In genomic region chr2:241907171-241907570, GRCh38 we compare ENCODE assay signal across 29 cellular contexts. TPM values are rescaled to one million over a fixed set of nuclear protein-coding genes. Genes with fewer than 3 reads are reported as not detected.
DNase-seq lines count a peak whose midpoint lies in the region; TF ChIP-seq lines count a peak whose summit lies in the region.
"Had no signal": no experiment of that assay in that cellular context is flagged by ENCODE, and none has a peak within 500 bp of the region (broad histone marks: within the 10 kb centered on the region; RNA-seq: fewer than 3 reads in every experiment).

No MANE protein-coding gene starts in this region.

- peak; percentile 21 for DNase-seq in DMS53 (lab: John Stamatoyannopoulos, UW)
- DNase-seq in DMS53 treated with DMSO at 0.1 percent for 48 hours (lab: John Stamatoyannopoulos, UW; ENCODE audit: unreplicated experiment): no peak
- peak; percentile 9 for DNase-seq in COR-L47 (lab: John Stamatoyannopoulos, UW)
- peak; percentile 86 for DNase-seq in NCI-H748 (lab: John Stamatoyannopoulos, UW; ENCODE audit: unreplicated experiment)
- no peak for DNase-seq in nephron progenitor cell
- no peak for DNase-seq in GM13977 (ENCODE audit: low spot score)
- DNase-seq in hepatocyte (ENCODE audit: low spot score): no peak
- no peak for DNase-seq in NCI-H128 (lab: John Stamatoyannopoulos, UW; ENCODE audit: unreplicated experiment)
- DNase-seq: activated CD4-positive, alpha-beta memory T cell treated with anti-CD3 and anti-CD28 coated beads for 36 hours; cortex of kidney; foreskin fibroblast; heart left ventricle; mammary epithelial cell; NCI-H2107; NCI-H526 treated with DMSO at 0.1 percent for 48 hours; psoas muscle; RPMI8226; sigmoid colon; stimulated activated naive CD4-positive, alpha-beta T cell treated with Interleukin-2 at 50 U/mL for 16 hours had no signal

- peaks cover 14% of the 10 kb centered on the region for H3K27me3 Mint-ChIP-seq in nephron progenitor cell (ENCODE audit: low read depth, poor library complexity)
- H3K27me3 Mint-ChIP-seq: activated CD4-positive, alpha-beta memory T cell treated with anti-CD3 and anti-CD28 coated beads for 36 hours had no signal

- H3K27ac Mint-ChIP-seq in nephron progenitor cell: peak overlapping the region; percentile 55
- H3K27ac Mint-ChIP-seq: activated CD4-positive, alpha-beta memory T cell treated with anti-CD3 and anti-CD28 coated beads for 36 hours; activated naive CD4-positive, alpha-beta T cell treated with anti-CD3 and anti-CD28 coated beads, Interleukin-2, amount 50 U/mL, for 72 hours; GM23338 had no signal

- no peaks in the 10 kb centered on the region for H3K27me3 ChIP-seq in hepatocyte
- H3K27me3 ChIP-seq: sigmoid colon had no signal

- H3K4me1 ChIP-seq in hepatocyte (ENCODE audit: insufficient read depth): no peaks in the 10 kb centered on the region
- H3K4me1 ChIP-seq: psoas muscle had no signal

- TF ChIP-seq CTCF in nephron progenitor cell (IDR thresholded peaks at IDR 0.05) (no peak), GM13977 (IDR thresholded peaks at IDR 0.05; ENCODE audit: extremely low read depth, insufficient read depth, missing control alignments) (no peak), hepatocyte (IDR thresholded peaks at IDR 0.05; ENCODE audit: poor library complexity) (no peak)

- no peaks in the 10 kb centered on the region for H4K20me1 ChIP-seq in hepatocyte (ENCODE audit: insufficient read depth, poor library complexity, severe bottlenecking)

- no peak overlapping the region for H3K4me3 Mint-ChIP-seq in nephron progenitor cell
- H3K4me3 Mint-ChIP-seq: activated CD4-positive, alpha-beta memory T cell treated with anti-CD3 and anti-CD28 coated beads for 36 hours; GM23338 had no signal

- H3K36me3 Mint-ChIP-seq in nephron progenitor cell (ENCODE audit: low read depth): peaks cover 20% of the 10 kb centered on the region

- H2AFZ ChIP-seq in hepatocyte: no peak overlapping the region
- H2AFZ ChIP-seq: GM23338 had no signal

- H3K36me3 ChIP-seq in hepatocyte (replicated peaks; ENCODE audit: insufficient read depth, low read depth): no peaks in the 10 kb centered on the region
- H3K36me3 ChIP-seq: cardiac muscle cell, heart left ventricle, neutrophil, sigmoid colon, thoracic aorta had no signal

- in situ Hi-C loops in GM13977 (cut with MboI; ENCODE audit: low pct_unique_long_range_greater_than_20kb, low sequenced_read_pairs, unreplicated experiment): no loop called here

- H3K9me2 ChIP-seq in hepatocyte (replicated peaks; ENCODE audit: insufficient read depth): no peaks in the 10 kb centered on the region

- no peak overlapping the region for H3K4me3 ChIP-seq in hepatocyte
- H3K4me3 ChIP-seq: cardiac muscle cell, GM23338, heart left ventricle, psoas muscle, sigmoid colon, thoracic aorta had no signal

- no peaks in the 10 kb centered on the region for H3K79me2 ChIP-seq in hepatocyte

- peaks cover 30% of the 10 kb centered on the region for H3K4me1 Mint-ChIP-seq in nephron progenitor cell

- H3K9me3 ChIP-seq in hepatocyte (ENCODE audit: low read depth): no peaks in the 10 kb centered on the region
- H3K9me3 ChIP-seq: heart left ventricle, neutrophil, psoas muscle, sigmoid colon, thoracic aorta had no signal

- H3K9me3 Mint-ChIP-seq in nephron progenitor cell: peaks cover 14% of the 10 kb centered on the region
- H3K9me3 Mint-ChIP-seq: activated CD4-positive, alpha-beta memory T cell treated with anti-CD3 and anti-CD28 coated beads for 36 hours; GM23338 had no signal

- H3K4me2 ChIP-seq in hepatocyte: no peak overlapping the region
- H3K4me2 ChIP-seq: GM23338 had no signal

- WGBS in hepatocyte (ENCODE audit: low lambda C conversion rate, missing lambda C conversion rate): 81% methylated on average over 11 of the region's 11 CpGs

- H3K27ac ChIP-seq in hepatocyte: no peak overlapping the region
- H3K27ac ChIP-seq: 22Rv1, cardiac muscle cell, heart left ventricle, neutrophil, psoas muscle, sigmoid colon, thoracic aorta had no signal

RNA-seq across cellular contexts. Expression of gene RTP5, which starts 37.6 kb away (rescaled TPM):
- not detected in 2 replicates for total RNA-seq in hepatocyte
- polyA plus RNA-seq in hepatocyte: not detected in 2 replicates
- total RNA-seq: aorta; cardiac muscle cell; esophagus mucosa; GM23338; heart left ventricle; LHCN-M2; mammary epithelial cell; psoas muscle; T-helper 1 cell treated with Interleukin-12 subunit alpha and Interleukin-12 subunit beta and Interleukin-4 antibody, amounts not matched to agents 30 ng/mL and 1 ng/mL, for 36 hours had no signal
- polyA plus RNA-seq: aorta, cardiac muscle cell, GM23338, heart left ventricle, mammary epithelial cell had no signal

RNA-seq across cellular contexts. Expression of gene PDCD1, which starts 48.5 kb away (rescaled TPM):
- total RNA-seq in hepatocyte: not detected in 2 replicates
- polyA plus RNA-seq in hepatocyte: 0.44 and 0.84 TPM in 2 replicates
- total RNA-seq: cardiac muscle cell, LHCN-M2, mammary epithelial cell had no signal
- polyA plus RNA-seq: aorta, cardiac muscle cell, mammary epithelial cell had no signal

Comparison
In these comparisons a context has a peak if more than half of its experiments do, and no peak if none do; other contexts are left out.
1. DNase-seq: peak in DMS53 (single experiment), COR-L47 (single experiment) and NCI-H748 (single experiment); none in DMS53 treated with DMSO at 0.1 percent for 48 hours (single experiment), nephron progenitor cell (single experiment), GM13977 (single experiment), hepatocyte (single experiment) and NCI-H128 (single experiment).